8 cellular contexts compared by ENCODE assay signal in genomic region chr1:177780096-177780700, GRCh38.
DNase-seq lines count a peak whose midpoint lies in the region; ATAC-seq and TF ChIP-seq lines count a peak whose summit lies in the region.

No MANE protein-coding gene starts in this region.

- dilution Hi-C loops in mammary epithelial cell (cut with HindIII; ENCODE audit: low sequenced_read_pairs): no loop called here

- TF ChIP-seq POLR2A in right lobe of liver (IDR thresholded peaks at IDR 0.05): no peak

- H3K4me1 Mint-ChIP-seq in effector memory CD8-positive, alpha-beta T cell (ENCODE audit: low read depth in 2 of 2): no peaks in the 10 kb centered on the region

- H3K79me2 ChIP-seq in mammary epithelial cell (ENCODE audit: insufficient read depth, low read length): no peaks in the 10 kb centered on the region

- peak; percentile 15 for DNase-seq in Caki2 (ENCODE audit: low read depth)
- DNase-seq in HCEC 1CT: peak; percentile 76
- DNase-seq in NCI-H510A (lab: John Stamatoyannopoulos, UW): peak; percentile 12
- DNase-seq in mammary epithelial cell: peak; percentile 51
- DNase-seq in right lobe of liver: no peak
- DNase-seq in effector memory CD8-positive, alpha-beta T cell: no peak

- no peaks in the 10 kb centered on the region for H3K36me3 Mint-ChIP-seq in effector memory CD8-positive, alpha-beta T cell (ENCODE audit: insufficient read depth)

- H3K9ac ChIP-seq in mammary epithelial cell (ENCODE audit: insufficient read depth, low read length): no peak overlapping the region

- 23% methylated on average over 5 of the region's 5 CpGs for WGBS in mammary epithelial cell (ENCODE audit: low coverage, missing lambda C conversion rate)
- WGBS in right lobe of liver (ENCODE audit: insufficient coverage, low coverage, low lambda C conversion rate, missing lambda C conversion rate): 22% methylated on average over 5 of the region's 5 CpGs

- H3K9me3 ChIP-seq in mammary epithelial cell (replicated peaks; ENCODE audit: insufficient read depth, low read length) (no peaks in the 10 kb centered on the region), right lobe of liver (no peaks in the 10 kb centered on the region)

- H3K4me1 ChIP-seq in mammary epithelial cell (ENCODE audit: insufficient read depth, low read length) (no peaks in the 10 kb centered on the region), right lobe of liver (no peaks in the 10 kb centered on the region)

- H3K9me3 Mint-ChIP-seq in effector memory CD8-positive, alpha-beta T cell: peaks cover 12 to 22% of the 10 kb centered on the region in 2 donors

- CTCF ChIA-PET in mammary epithelial cell (lab: Charles Lee; ENCODE audit: low non-redundant PET): interaction anchor here (0.6 to 0.7 kb wide), 2 partner anchors 213 to 408 kb away, joined by 3 read pairs; no protein-coding TSS in a partner anchor

- no peak overlapping the region for H3K4me3 Mint-ChIP-seq in effector memory CD8-positive, alpha-beta T cell

- H3K27me3 ChIP-seq in mammary epithelial cell (ENCODE audit: insufficient read depth, low read length): no peaks in the 10 kb centered on the region
- no peaks in the 10 kb centered on the region for H3K27me3 ChIP-seq in right lobe of liver

- TF ChIP-seq CTCF in mammary epithelial cell (conservative IDR thresholded peaks at IDR 0.05 in 1 of 2, IDR thresholded peaks at IDR 0.05 in 1 of 2; ENCODE audit: extremely low read depth in 1 of 2, insufficient read depth in 1 of 2, low read depth in 1 of 2, low read length in 2 of 2) (peak; percentile 49 to 71), right lobe of liver (IDR thresholded peaks at IDR 0.05) (peak; percentile 59 to 74 (median 70))

- H3K36me3 ChIP-seq in mammary epithelial cell (ENCODE audit: insufficient read depth, low read length) (no peaks in the 10 kb centered on the region), right lobe of liver (no peaks in the 10 kb centered on the region)

- H3K27ac ChIP-seq in mammary epithelial cell (ENCODE audit: insufficient read depth, low read depth, low read length) (no peak overlapping the region), right lobe of liver (no peak overlapping the region)

- H3K4me2 ChIP-seq in mammary epithelial cell (ENCODE audit: insufficient read depth, low read depth, low read length): no peak overlapping the region

- in situ Hi-C loops in Caki2 (cut with HindIII; ENCODE audit: low pct_unique_long_range_greater_than_20kb, low sequenced_read_pairs): no loop called here
- in situ Hi-C loops in mammary epithelial cell (cut with MboI; ENCODE audit: low sequenced_read_pairs in 2 of 2): no loop called here

- no TSS peak for BruUV-seq in mammary epithelial cell (replicated peaks; lab: Mats Ljungman, UMichigan)

- ATAC-seq in right lobe of liver (peak; percentile 89 to 92 (median 89)), HG03571 (IDR thresholded peaks at IDR 0.05; ENCODE audit: unreplicated experiment) (no peak), HG03469 (IDR thresholded peaks at IDR 0.05; ENCODE audit: unreplicated experiment) (no peak)
- no peak for ATAC-seq in effector memory CD8-positive, alpha-beta T cell (replicated peaks)

- intact Hi-C loops in mammary epithelial cell (cut with micrococcal nuclease) (loop anchor here (1.0 to 5.0 kb wide), 7 partner anchors 133 to 883 kb away; no protein-coding TSS in a partner anchor), right lobe of liver (cut with DNase I) (no loop called here)

- no peaks in the 10 kb centered on the region for H4K20me1 ChIP-seq in mammary epithelial cell (ENCODE audit: insufficient read depth, low read length)

- H3K4me3 ChIP-seq in mammary epithelial cell (replicated peaks in 1 of 3; ENCODE audit: insufficient read depth in 1 of 3, low read depth in 2 of 3, low read length in 3 of 3) (no peak overlapping the region), right lobe of liver (no peak overlapping the region)

- no peak overlapping the region for H2AFZ ChIP-seq in mammary epithelial cell (ENCODE audit: low read depth, low read length)

- H3K27ac Mint-ChIP-seq in effector memory CD8-positive, alpha-beta T cell: no peak overlapping the region

- H3K27me3 Mint-ChIP-seq in effector memory CD8-positive, alpha-beta T cell: no peaks in the 10 kb centered on the region

Comparison
In these comparisons a context has a peak if more than half of its experiments do, and no peak if none do; other contexts are left out.
1. DNase-seq: peak in Caki2 (single experiment), HCEC 1CT (single experiment), NCI-H510A (single experiment) and mammary epithelial cell (single experiment); none in right lobe of liver (0 of 3) and effector memory CD8-positive, alpha-beta T cell (0 of 3).
2. ATAC-seq: peak in right lobe of liver (4 of 4); none in HG03571 (single experiment), effector memory CD8-positive, alpha-beta T cell (single experiment) and HG03469 (single experiment).